In the genomic region with DNA sequence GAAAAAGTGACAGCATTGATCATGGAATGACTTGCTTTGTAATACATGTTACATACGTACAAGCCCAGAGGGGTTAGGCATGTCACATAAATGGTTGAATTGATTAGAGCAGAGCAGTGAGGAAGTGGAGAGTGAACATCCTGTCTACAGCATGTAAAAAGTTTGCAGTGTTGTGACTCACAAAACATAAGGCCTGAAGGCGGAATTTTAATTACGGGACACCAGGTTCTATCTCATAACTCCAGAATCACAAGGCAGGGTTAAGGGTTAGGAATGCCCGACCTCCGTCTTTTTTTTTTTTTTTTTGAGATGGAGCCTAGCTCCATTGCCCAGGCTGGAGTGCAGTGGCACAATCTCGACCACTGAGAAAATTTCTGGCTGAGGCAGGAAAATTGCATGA, we compare ENCODE assay signal across 33 cellular contexts.
DNase-seq lines count a peak whose midpoint lies in the region; ATAC-seq, FAIRE-seq and TF ChIP-seq lines count a peak whose summit lies in the region.
"Had no signal": no experiment of that assay in that cellular context is flagged by ENCODE, and none has a peak within 500 bp of the region (broad histone marks: within the 10 kb centered on the region; RNA-seq: fewer than 3 reads in every experiment).

No MANE protein-coding gene starts in this region.

- CTCF ChIA-PET in PC-3 (lab: Charles Lee) (no interaction called here), K562 (lab: Yijun Ruan, JAX; ENCODE audit: low intra/inter-chr PET ratio) (no interaction called here)

- H3K27me3 ChIP-seq in PC-3 (ENCODE audit: low read length): no peaks in the 10 kb centered on the region
- H3K27me3 ChIP-seq in K562 (ENCODE audit: control insufficient read depth in 2 of 2, insufficient read depth in 2 of 2, low read length in 2 of 2): peaks cover 0 to 4% of the 10 kb centered on the region in 2 experiments; a peak in 2 of 5 replicates
- H3K27me3 ChIP-seq in trophoblast cell (ENCODE audit: insufficient read depth, low read length): no peaks in the 10 kb centered on the region
- H3K27me3 ChIP-seq: BE2C; BLaER1; BLaER1 treated with 17β-estradiol and CSF1 and Interleukin-3, amounts not matched to agents 10 nM and 100 nM had no signal

- H4K20me1 ChIP-seq in PC-3 (ENCODE audit: low read length) (no peaks in the 10 kb centered on the region), K562 (replicated peaks; ENCODE audit: control insufficient read depth, insufficient read depth, low read length) (no peaks in the 10 kb centered on the region)
- H4K20me1 ChIP-seq: BLaER1; BLaER1 treated with 17β-estradiol and CSF1 and Interleukin-3, amounts not matched to agents 10 nM and 100 nM had no signal

- H3K18ac ChIP-seq in trophoblast cell (ENCODE audit: low read length): no peak overlapping the region

- TF ChIP-seq RAD21 in K562 (CRISPR knock-in tag; conservative IDR thresholded peaks at IDR 0.05 in 1 of 2, IDR thresholded peaks at IDR 0.05 in 1 of 2): no peak

- no peak overlapping the region for H2BK120ac ChIP-seq in trophoblast cell (ENCODE audit: insufficient read depth, low read length, poor library complexity)

- H3K4me3 ChIP-seq in PC-3 (ENCODE audit: low read length) (no peak overlapping the region), K562 (no peak overlapping the region), trophoblast cell (ENCODE audit: low read depth, low read length) (no peak overlapping the region)
- H3K4me3 ChIP-seq: A549; BLaER1; BLaER1 treated with 17β-estradiol and CSF1 and Interleukin-3, amounts not matched to agents 10 nM and 100 nM had no signal

- 6% methylated on average over 3 of the region's 6 CpGs for WGBS in K562 (ENCODE audit: insufficient coverage, low coverage, missing lambda C conversion rate)
- no CpG with 5 or more reads among the region's 6 CpGs for WGBS in trophoblast cell (ENCODE audit: extremely low coverage, insufficient coverage, insufficient read length)

- no peak overlapping the region for H2BK12ac ChIP-seq in trophoblast cell (ENCODE audit: low read length)

- H3F3A ChIP-seq in PC-3 (ENCODE audit: low read length, unreplicated experiment): no peaks in the 10 kb centered on the region

- H3K9ac ChIP-seq in PC-3 (ENCODE audit: low read length) (no peak overlapping the region), K562 (ENCODE audit: insufficient read depth in 1 of 2, low read depth in 2 of 2, low read length in 2 of 2) (no peak overlapping the region), trophoblast cell (ENCODE audit: low read length) (no peak overlapping the region)
- H3K9ac ChIP-seq: BLaER1; BLaER1 treated with 17β-estradiol and CSF1 and Interleukin-3, amounts not matched to agents 10 nM and 100 nM had no signal

- intact Hi-C loops in PC-3 (cut with micrococcal nuclease) (no loop called here), K562 (cut with micrococcal nuclease) (no loop called here)

- H3K4ac ChIP-seq in trophoblast cell (ENCODE audit: low read depth, low read length): no peak overlapping the region

- no peaks in the 10 kb centered on the region for H3K9me1 ChIP-seq in K562 (ENCODE audit: control insufficient read depth, insufficient read depth, low read length)

- FAIRE-seq in K562 (lab: Jason Lieb, UNC): no peak
- FAIRE-seq: A204.1, A549, D721Med had no signal

- H2AK5ac ChIP-seq in trophoblast cell (ENCODE audit: low read length): no peak overlapping the region

- TF ChIP-seq CTCF in PC-3 (conservative IDR thresholded peaks at IDR 0.05; ENCODE audit: low read depth, low read length) (no peak), K562 (IDR thresholded peaks at IDR 0.05 in 2 of 3, conservative IDR thresholded peaks at IDR 0.05 in 1 of 3; ENCODE audit: insufficient read depth in 2 of 3, low read depth in 1 of 3, low read length in 3 of 3) (no peak)

- 0 out of 2 replicates have a peak, but pooled peaks have one; percentile 20 for ATAC-seq in PC-3
- ATAC-seq in K562: no peak
- ATAC-seq in GM18517 (IDR thresholded peaks at IDR 0.05; ENCODE audit: unreplicated experiment): no peak
- ATAC-seq in GM21528 (IDR thresholded peaks at IDR 0.05; ENCODE audit: low FRiP score, unreplicated experiment): no peak
- ATAC-seq: A549; CD8-positive, alpha-beta T cell had no signal

- H3K9me2 ChIP-seq in PC-3 (replicated peaks; ENCODE audit: low read length): no peaks in the 10 kb centered on the region

- H3K9me3 ChIP-seq in PC-3 (ENCODE audit: low read length) (no peaks in the 10 kb centered on the region), K562 (replicated peaks; ENCODE audit: control insufficient read depth, insufficient read depth, low read depth, low read length) (no peaks in the 10 kb centered on the region), trophoblast cell (ENCODE audit: insufficient read depth, low read depth, low read length) (peaks cover 24% of the 10 kb centered on the region)
- H3K9me3 ChIP-seq: A549; BE2C; BLaER1; BLaER1 treated with 17β-estradiol and CSF1 and Interleukin-3, amounts not matched to agents 10 nM and 100 nM; Caco-2 had no signal

- H3K4me2 ChIP-seq in PC-3 (ENCODE audit: low read length) (no peak overlapping the region), K562 (ENCODE audit: insufficient read depth, low read length) (no peak overlapping the region), trophoblast cell (ENCODE audit: low read length) (no peak overlapping the region)
- H3K4me2 ChIP-seq: A549; BLaER1; BLaER1 treated with 17β-estradiol and CSF1 and Interleukin-3, amounts not matched to agents 10 nM and 100 nM had no signal

- no peak overlapping the region for H3K27ac ChIP-seq in PC-3 (ENCODE audit: low read length)
- no peak overlapping the region for H3K27ac ChIP-seq in K562 (ENCODE audit: extremely low read depth, low read depth, low read length)
- no peak overlapping the region for H3K27ac ChIP-seq in trophoblast cell (ENCODE audit: low read depth, low read length)
- H3K27ac ChIP-seq: 22Rv1; A549; BLaER1; BLaER1 treated with 17β-estradiol and CSF1 and Interleukin-3, amounts not matched to agents 10 nM and 100 nM; C4-2B had no signal

- no peak overlapping the region for H4K8ac ChIP-seq in trophoblast cell (ENCODE audit: low read depth, low read length)

- POLR2A ChIA-PET in PC-3 (lab: Charles Lee; ENCODE audit: unreplicated experiment): no interaction called here
- POLR2A ChIA-PET in K562 (lab: Yijun Ruan, JAX): interaction anchor here (1.0 kb wide), 1 partner anchor 76 kb away, joined by 3 read pairs; no protein-coding TSS in a partner anchor

- in situ Hi-C loops in K562 (cut with MboI): no loop called here

- H2BK5ac ChIP-seq in trophoblast cell (ENCODE audit: low read depth, low read length, poor library complexity): no peak overlapping the region

- H4K91ac ChIP-seq in trophoblast cell (ENCODE audit: low read depth, low read length): no peak overlapping the region

- no peak overlapping the region for H4K12ac ChIP-seq in trophoblast cell (ENCODE audit: low read depth, low read length)

- H2AFZ ChIP-seq in PC-3 (ENCODE audit: low read length) (no peak overlapping the region), K562 (ENCODE audit: low read depth, low read length) (0 out of 2 replicates have a peak overlapping the region, but pooled peaks have one; percentile 26), trophoblast cell (ENCODE audit: insufficient read depth, low read length, poor library complexity) (no peak overlapping the region)

- no peak overlapping the region for H3K14ac ChIP-seq in trophoblast cell (ENCODE audit: low read length)

- H3K36me3 ChIP-seq in PC-3 (ENCODE audit: low read depth, low read length): no peaks in the 10 kb centered on the region
- H3K36me3 ChIP-seq in K562 (ENCODE audit: control insufficient read depth, insufficient read depth, low read length): no peaks in the 10 kb centered on the region
- no peaks in the 10 kb centered on the region for H3K36me3 ChIP-seq in trophoblast cell (ENCODE audit: control insufficient read depth in 1 of 2, insufficient read depth in 2 of 2, low read length in 2 of 2)
- H3K36me3 ChIP-seq: BE2C; BLaER1; BLaER1 treated with 17β-estradiol and CSF1 and Interleukin-3, amounts not matched to agents 10 nM and 100 nM had no signal

- H3K79me1 ChIP-seq in trophoblast cell (ENCODE audit: low read length): no peaks in the 10 kb centered on the region

- no peak overlapping the region for H3K23ac ChIP-seq in trophoblast cell (ENCODE audit: low read length)

- BruUV-seq in PC-3 (replicated peaks; lab: Mats Ljungman, UMichigan) (no TSS peak), K562 (replicated peaks; lab: Mats Ljungman, UMichigan) (no TSS peak)

- no peaks in the 10 kb centered on the region for H3K4me1 ChIP-seq in PC-3 (ENCODE audit: insufficient read depth, low read length)
- H3K4me1 ChIP-seq in K562 (replicated peaks in 1 of 2; ENCODE audit: control insufficient read depth in 2 of 2, insufficient read depth in 2 of 2, low read length in 2 of 2): peaks cover 0 to 4% of the 10 kb centered on the region in 2 experiments; a peak in 1 of 5 replicates
- no peaks in the 10 kb centered on the region for H3K4me1 ChIP-seq in trophoblast cell (ENCODE audit: control insufficient read depth in 1 of 2, insufficient read depth in 2 of 2, low read length in 2 of 2)
- H3K4me1 ChIP-seq: A549; BE2C; BLaER1; BLaER1 treated with 17β-estradiol and CSF1 and Interleukin-3, amounts not matched to agents 10 nM and 100 nM; Caco-2 had no signal

- H3K79me2 ChIP-seq in PC-3 (ENCODE audit: low read length) (no peaks in the 10 kb centered on the region), K562 (ENCODE audit: control insufficient read depth, insufficient read depth, low read length) (no peaks in the 10 kb centered on the region), trophoblast cell (ENCODE audit: control insufficient read depth, insufficient read depth, low read length, poor library complexity) (no peaks in the 10 kb centered on the region)

- no peak for TF ChIP-seq EP300 in K562 (IDR thresholded peaks at IDR 0.05; ENCODE audit: low read length)

- peak; percentile 32 for DNase-seq in PC-3
- no peak for DNase-seq in K562 (ENCODE audit: extremely low read depth in 1 of 4, low spot score in 3 of 4)
- peak; percentile 74 to 88 for DNase-seq in trophoblast cell
- DNase-seq in NCI-H345 treated with DMSO at 0.1 percent for 48 hours (lab: John Stamatoyannopoulos, UW; ENCODE audit: unreplicated experiment): no peak
- DNase-seq: 8988T; ACHN; AML-193; BE2C; C1 segment of cervical spinal cord; Caco-2; Calu3; CD4-positive, alpha-beta memory T cell; CD4-positive, alpha-beta T cell; CD4-positive, CD25-positive, alpha-beta regulatory T cell; CD8-positive, alpha-beta memory T cell; CD8-positive, alpha-beta T cell; COR-L47; DMS 273 treated with DMSO at 0.1 percent for 48 hours; DMS153; DMS53; DMS79; DMS79 treated with DMSO at 0.1 percent for 48 hours; DND-41; EL had no signal

- TF ChIP-seq POLR2A in K562 (conservative IDR thresholded peaks at IDR 0.05): no peak

TF ChIP-seq in K562, 482 proteins besides CTCF, POLR2A, EP300 and RAD21:
- no peak for TF ChIP-seq ZKSCAN8 (CRISPR knock-in tag; IDR thresholded peaks at IDR 0.05)
- no peak for TF ChIP-seq SMAD3 (CRISPR knock-in tag; conservative IDR thresholded peaks at IDR 0.05)
- no peak for TF ChIP-seq KDM5B (IDR thresholded peaks at IDR 0.05; ENCODE audit: insufficient replicate concordance, low read depth, low read length)
- TF ChIP-seq HSF4 (CRISPR knock-in tag; IDR thresholded peaks at IDR 0.05; ENCODE audit: borderline replicate concordance): no peak

Comparison
In these comparisons a context has a peak if more than half of its experiments do, and no peak if none do; other contexts are left out.
1. DNase-seq: peak in PC-3 (single experiment) and trophoblast cell (2 of 2); none in K562 (0 of 4) and NCI-H345 treated with DMSO at 0.1 percent for 48 hours (single experiment).